ENCODE assay signal across 34 cellular contexts in genomic region chr1:75792091-75792490, GRCh38. TPM values are rescaled to one million over a fixed set of nuclear protein-coding genes. Genes with fewer than 3 reads are reported as not detected.
DNase-seq lines count a peak whose midpoint lies in the region; ATAC-seq and TF ChIP-seq lines count a peak whose summit lies in the region.
"Had no signal": no experiment of that assay in that cellular context is flagged by ENCODE, and none has a peak within 500 bp of the region (broad histone marks: within the 10 kb centered on the region; RNA-seq: fewer than 3 reads in every experiment).

No MANE protein-coding gene starts in this region.

- peaks cover 42% of the 10 kb centered on the region for H3K4me1 Mint-ChIP-seq in activated CD8-positive, alpha-beta T cell treated with anti-CD3 and anti-CD28 coated beads for 36 hours (ENCODE audit: low read depth)
- H3K4me1 Mint-ChIP-seq in activated CD8-positive, alpha-beta T cell treated with anti-CD3 and anti-CD28 coated beads, Interleukin-2, amount 10 ng/mL, durations not matched to agents 7 days and 5 days (ENCODE audit: low read depth): peaks cover 56% of the 10 kb centered on the region
- H3K4me1 Mint-ChIP-seq in activated T-helper 17 cell treated with anti-CD3 and anti-CD28 coated beads, Interleukin-2, amount 50 U/mL, for 72 hours: peaks cover 36% of the 10 kb centered on the region
- H3K4me1 Mint-ChIP-seq in natural killer cell treated with Interleukin-12 subunit alpha and Interleukin-12 subunit beta and Interleukin-15 and Interleukin-18, amount 100 ng/mL, for 72 hours (ENCODE audit: low read depth in 2 of 2): peaks cover 44 to 56% of the 10 kb centered on the region in 2 donors

- intact Hi-C loops in activated CD8-positive, alpha-beta T cell treated with anti-CD3 and anti-CD28 coated beads for 36 hours (cut with micrococcal nuclease): no loop called here

- peak overlapping the region; percentile 38 for H3K27ac Mint-ChIP-seq in activated CD8-positive, alpha-beta T cell treated with anti-CD3 and anti-CD28 coated beads for 36 hours
- H3K27ac Mint-ChIP-seq in activated CD8-positive, alpha-beta T cell treated with anti-CD3 and anti-CD28 coated beads, Interleukin-2, amount 10 ng/mL, durations not matched to agents 7 days and 5 days: no peak overlapping the region
- H3K27ac Mint-ChIP-seq in activated T-helper 17 cell treated with anti-CD3 and anti-CD28 coated beads, Interleukin-2, amount 50 U/mL, for 72 hours: peak overlapping the region; percentile 97
- peak overlapping the region; percentile 97 to 98 for H3K27ac Mint-ChIP-seq in natural killer cell treated with Interleukin-12 subunit alpha and Interleukin-12 subunit beta and Interleukin-15 and Interleukin-18, amount 100 ng/mL, for 72 hours
- H3K27ac Mint-ChIP-seq: activated T-helper 1 cell treated with anti-CD3 and anti-CD28 coated beads, Interleukin-12 subunit alpha, Interleukin-12 subunit beta, Interleukin-2, Interleukin-4 antibody, amounts not matched to agents 30 ng/mL and 10 ng/mL and 1 ng/mL, durations not matched to agents 14 hours and 24 hours and 36 hours had no signal

- H3K27me3 Mint-ChIP-seq in activated CD8-positive, alpha-beta T cell treated with anti-CD3 and anti-CD28 coated beads for 36 hours: no peaks in the 10 kb centered on the region
- no peaks in the 10 kb centered on the region for H3K27me3 Mint-ChIP-seq in activated CD8-positive, alpha-beta T cell treated with anti-CD3 and anti-CD28 coated beads, Interleukin-2, amount 10 ng/mL, durations not matched to agents 7 days and 5 days (ENCODE audit: low read depth)
- H3K27me3 Mint-ChIP-seq in activated T-helper 17 cell treated with anti-CD3 and anti-CD28 coated beads, Interleukin-2, amount 50 U/mL, for 72 hours: no peaks in the 10 kb centered on the region
- no peaks in the 10 kb centered on the region for H3K27me3 Mint-ChIP-seq in natural killer cell treated with Interleukin-12 subunit alpha and Interleukin-12 subunit beta and Interleukin-15 and Interleukin-18, amount 100 ng/mL, for 72 hours
- H3K27me3 Mint-ChIP-seq: progenitor cell of endocrine pancreas; stimulated activated naive B cell treated with anti-CD40 and anti-IgM and Interleukin-4, amounts not matched to agents 10 μg/mL and 1 μg/mL and 100 μg/mL, for 72 hours had no signal

- no peaks in the 10 kb centered on the region for H3K9me3 Mint-ChIP-seq in activated CD8-positive, alpha-beta T cell treated with anti-CD3 and anti-CD28 coated beads for 36 hours
- no peaks in the 10 kb centered on the region for H3K9me3 Mint-ChIP-seq in activated CD8-positive, alpha-beta T cell treated with anti-CD3 and anti-CD28 coated beads, Interleukin-2, amount 10 ng/mL, durations not matched to agents 7 days and 5 days (ENCODE audit: insufficient read depth)
- H3K9me3 Mint-ChIP-seq in activated T-helper 17 cell treated with anti-CD3 and anti-CD28 coated beads, Interleukin-2, amount 50 U/mL, for 72 hours: no peaks in the 10 kb centered on the region
- H3K9me3 Mint-ChIP-seq in natural killer cell treated with Interleukin-12 subunit alpha and Interleukin-12 subunit beta and Interleukin-15 and Interleukin-18, amount 100 ng/mL, for 72 hours: no peaks in the 10 kb centered on the region
- H3K9me3 Mint-ChIP-seq: activated naive CD4-positive, alpha-beta T cell treated with anti-CD3 and anti-CD28 coated beads, Interleukin-2, amount 50 U/mL, for 72 hours; activated T-helper 1 cell treated with anti-CD3 and anti-CD28 coated beads, Interleukin-12 subunit alpha, Interleukin-12 subunit beta, Interleukin-2, Interleukin-4 antibody, amounts not matched to agents 30 ng/mL and 10 ng/mL and 1 ng/mL, durations not matched to agents 14 hours and 24 hours and 36 hours; CD8-positive, alpha-beta T cell; endodermal cell; stimulated activated naive B cell treated with anti-CD40 and anti-IgM and Interleukin-4, amounts not matched to agents 10 μg/mL and 1 μg/mL and 100 μg/mL, for 72 hours had no signal

- peak overlapping the region; percentile 20 for H3K4me3 ChIP-seq in HFF-Myc (replicated peaks; ENCODE audit: low read depth, low read length)
- H3K4me3 ChIP-seq: ascending aorta, esophagus squamous epithelium, hepatocyte, testis had no signal

- POLR2A ChIA-PET in activated CD8-positive, alpha-beta T cell treated with anti-CD3 and anti-CD28 coated beads for 36 hours (lab: Charles Lee): no interaction called here
- POLR2A ChIA-PET in activated CD8-positive, alpha-beta T cell treated with anti-CD3 and anti-CD28 coated beads, Interleukin-2, amount 10 ng/mL, durations not matched to agents 7 days and 5 days (lab: Charles Lee): no interaction called here

- H3K4me3 Mint-ChIP-seq in activated CD8-positive, alpha-beta T cell treated with anti-CD3 and anti-CD28 coated beads for 36 hours: peak overlapping the region; percentile 29
- no peak overlapping the region for H3K4me3 Mint-ChIP-seq in activated CD8-positive, alpha-beta T cell treated with anti-CD3 and anti-CD28 coated beads, Interleukin-2, amount 10 ng/mL, durations not matched to agents 7 days and 5 days
- peak overlapping the region; percentile 99 for H3K4me3 Mint-ChIP-seq in activated T-helper 17 cell treated with anti-CD3 and anti-CD28 coated beads, Interleukin-2, amount 50 U/mL, for 72 hours
- peak overlapping the region; percentile 97 for H3K4me3 Mint-ChIP-seq in natural killer cell treated with Interleukin-12 subunit alpha and Interleukin-12 subunit beta and Interleukin-15 and Interleukin-18, amount 100 ng/mL, for 72 hours
- H3K4me3 Mint-ChIP-seq: activated T-helper 1 cell treated with anti-CD3 and anti-CD28 coated beads, Interleukin-12 subunit alpha, Interleukin-12 subunit beta, Interleukin-2, Interleukin-4 antibody, amounts not matched to agents 30 ng/mL and 10 ng/mL and 1 ng/mL, durations not matched to agents 14 hours and 24 hours and 36 hours; CD8-positive, alpha-beta T cell; endodermal cell had no signal

- no peak for DNase-seq in activated CD8-positive, alpha-beta T cell treated with anti-CD3 and anti-CD28 coated beads for 36 hours
- no peak for DNase-seq in activated CD8-positive, alpha-beta T cell treated with anti-CD3 and anti-CD28 coated beads, Interleukin-2, amount 10 ng/mL, durations not matched to agents 7 days and 5 days
- DNase-seq in HFF-Myc (ENCODE audit: extremely low read depth, low read depth) (no peak), middle frontal gyrus (ENCODE audit: extremely low spot score, low spot score) (no peak), GF-D8 (lab: John Stamatoyannopoulos, UW) (no peak)
- DNase-seq in natural killer cell treated with Interleukin-12 subunit alpha and Interleukin-12 subunit beta and Interleukin-15 and Interleukin-18, amount 100 ng/mL, for 72 hours (ENCODE audit: low spot score): no peak
- DNase-seq: 8988T; activated CD4-positive, CD25-positive, alpha-beta regulatory T cell treated with anti-CD3 and anti-CD28 coated beads, Interleukin-2, amount 50 U/mL, for 72 hours; caudate nucleus; CD8-positive, alpha-beta T cell; EL; endodermal cell; esophagus squamous epithelium; H7; left colon; mammary epithelial cell; MM.1S; NCI-H1417 treated with DMSO at 0.1 percent for 48 hours; NCI-H2081; NCI-H226; NCI-H748 treated with DMSO at 0.1 percent for 48 hours; SK-N-SH; stimulated activated CD4-positive, alpha-beta T cell treated with anti-CD3 and anti-CD28 coated beads, Interleukin-4, amount 100 ng/mL, for 4 hours; stimulated activated naive B cell treated with anti-CD40 and anti-IgM and Interleukin-4, amounts not matched to agents 10 μg/mL and 1 μg/mL and 100 μg/mL, for 72 hours; T-helper 2 cell; testis had no signal

- CTCF ChIA-PET in activated CD8-positive, alpha-beta T cell treated with anti-CD3 and anti-CD28 coated beads for 36 hours (lab: Charles Lee): no interaction called here
- CTCF ChIA-PET in activated CD8-positive, alpha-beta T cell treated with anti-CD3 and anti-CD28 coated beads, Interleukin-2, amount 10 ng/mL, durations not matched to agents 7 days and 5 days (lab: Charles Lee): no interaction called here

- peaks cover 91% of the 10 kb centered on the region for H3K36me3 Mint-ChIP-seq in activated CD8-positive, alpha-beta T cell treated with anti-CD3 and anti-CD28 coated beads for 36 hours (ENCODE audit: low read depth)
- peaks cover 85% of the 10 kb centered on the region for H3K36me3 Mint-ChIP-seq in activated CD8-positive, alpha-beta T cell treated with anti-CD3 and anti-CD28 coated beads, Interleukin-2, amount 10 ng/mL, durations not matched to agents 7 days and 5 days (ENCODE audit: low read depth)
- H3K36me3 Mint-ChIP-seq in activated T-helper 17 cell treated with anti-CD3 and anti-CD28 coated beads, Interleukin-2, amount 50 U/mL, for 72 hours (ENCODE audit: low read depth): peaks cover 100% of the 10 kb centered on the region
- H3K36me3 Mint-ChIP-seq in natural killer cell treated with Interleukin-12 subunit alpha and Interleukin-12 subunit beta and Interleukin-15 and Interleukin-18, amount 100 ng/mL, for 72 hours: peaks cover 70% of the 10 kb centered on the region

- ATAC-seq in activated CD8-positive, alpha-beta T cell treated with anti-CD3 and anti-CD28 coated beads for 36 hours: no peak
- no peak for ATAC-seq in activated CD8-positive, alpha-beta T cell treated with anti-CD3 and anti-CD28 coated beads, Interleukin-2, amount 10 ng/mL, durations not matched to agents 7 days and 5 days
- no peak for ATAC-seq in activated T-helper 17 cell treated with anti-CD3 and anti-CD28 coated beads, Interleukin-2, amount 50 U/mL, for 72 hours (replicated peaks)
- ATAC-seq in natural killer cell treated with Interleukin-12 subunit alpha and Interleukin-12 subunit beta and Interleukin-15 and Interleukin-18, amount 100 ng/mL, for 72 hours: no peak
- ATAC-seq in GM21619 (IDR thresholded peaks at IDR 0.05; ENCODE audit: unreplicated experiment): no peak
- ATAC-seq: activated naive CD4-positive, alpha-beta T cell treated with anti-CD3 and anti-CD28 coated beads, Interleukin-2, amount 50 U/mL, for 72 hours; CD8-positive, alpha-beta T cell; left colon; sciatic nerve; stimulated activated naive B cell treated with anti-CD40 and anti-IgM and Interleukin-4, amounts not matched to agents 10 μg/mL and 1 μg/mL and 100 μg/mL, for 72 hours had no signal

- no peak for TF ChIP-seq CTCF in activated CD8-positive, alpha-beta T cell treated with anti-CD3 and anti-CD28 coated beads for 36 hours (IDR thresholded peaks at IDR 0.05)
- TF ChIP-seq CTCF in HFF-Myc (IDR thresholded peaks at IDR 0.05; ENCODE audit: low read depth, low read length, missing control alignments): no peak

RNA-seq across cellular contexts. Expression of gene MSH4, which starts 4.6 kb away (rescaled TPM):
- under 1 TPM; 0.16 to 0.32 TPM for total RNA-seq in activated CD8-positive, alpha-beta T cell treated with anti-CD3 and anti-CD28 coated beads for 36 hours
- under 1 TPM; 0.21 to 0.34 TPM for total RNA-seq in activated CD8-positive, alpha-beta T cell treated with anti-CD3 and anti-CD28 coated beads, Interleukin-2, amount 10 ng/mL, durations not matched to agents 7 days and 5 days
- under 1 TPM; 0.32 to 0.95 TPM for total RNA-seq in activated T-helper 17 cell treated with anti-CD3 and anti-CD28 coated beads, Interleukin-2, amount 50 U/mL, for 72 hours
- total RNA-seq in natural killer cell treated with Interleukin-12 subunit alpha and Interleukin-12 subunit beta and Interleukin-15 and Interleukin-18, amount 100 ng/mL, for 72 hours: 1 to 10 TPM in 1 of 2 donors, under 1 TPM in 1; 0.19 to 1.1 TPM
- total RNA-seq: ascending aorta had no signal

RNA-seq across cellular contexts. Expression of gene RABGGTB, which starts 6.0 kb away (rescaled TPM):
- 100 to 1,000 TPM; 170 to 173 TPM for total RNA-seq in activated CD8-positive, alpha-beta T cell treated with anti-CD3 and anti-CD28 coated beads for 36 hours
- 10 to 100 TPM; 91.7 to 97.2 TPM for total RNA-seq in activated CD8-positive, alpha-beta T cell treated with anti-CD3 and anti-CD28 coated beads, Interleukin-2, amount 10 ng/mL, durations not matched to agents 7 days and 5 days
- 100 to 1,000 TPM; 109 to 165 TPM for total RNA-seq in activated T-helper 17 cell treated with anti-CD3 and anti-CD28 coated beads, Interleukin-2, amount 50 U/mL, for 72 hours
- total RNA-seq in natural killer cell treated with Interleukin-12 subunit alpha and Interleukin-12 subunit beta and Interleukin-15 and Interleukin-18, amount 100 ng/mL, for 72 hours: 100 to 1,000 TPM; 138 to 278 TPM
